ENCODE assay signal across 19 cellular contexts in genomic region chr10:34049469-34049868, GRCh38.
DNase-seq lines count a peak whose midpoint lies in the region; ATAC-seq and TF ChIP-seq lines count a peak whose summit lies in the region.
"Had no signal": no experiment of that assay in that cellular context is flagged by ENCODE, and none has a peak within 500 bp of the region (broad histone marks: within the 10 kb centered on the region; RNA-seq: fewer than 3 reads in every experiment).

No MANE protein-coding gene starts in this region.

- intact Hi-C loops in PC-3 (cut with micrococcal nuclease): no loop called here

- no CpG with 5 or more reads among the region's 3 CpGs for WGBS in neuronal stem cell (ENCODE audit: extremely low coverage in 2 of 2, insufficient read length in 2 of 2, insufficient replicate concordance in 1 of 2), 2 donors
- WGBS in hepatocyte (ENCODE audit: low lambda C conversion rate, missing lambda C conversion rate): 63% methylated on average over 3 of the region's 3 CpGs

- CTCF ChIA-PET in PC-3 (lab: Charles Lee): no interaction called here

- H3K4me3 ChIP-seq in PC-3 (ENCODE audit: low read length): no peak overlapping the region
- H3K4me3 ChIP-seq in neuronal stem cell (ENCODE audit: low read length in 2 of 2): no peak overlapping the region
- H3K4me3 ChIP-seq in hepatocyte: no peak overlapping the region
- H3K4me3 ChIP-seq: SK-N-MC had no signal

- POLR2A ChIA-PET in PC-3 (lab: Charles Lee; ENCODE audit: unreplicated experiment): no interaction called here

- no peaks in the 10 kb centered on the region for H3K79me1 ChIP-seq in neuronal stem cell (ENCODE audit: low read depth, low read length)

- H3K27me3 Mint-ChIP-seq in chondrocyte (ENCODE audit: low read depth): no peaks in the 10 kb centered on the region
- H3K27me3 Mint-ChIP-seq: B cell; CD4-positive, CD25-positive, alpha-beta regulatory T cell had no signal

- no TSS peak for BruUV-seq in PC-3 (replicated peaks; lab: Mats Ljungman, UMichigan)

- H3K36me3 Mint-ChIP-seq in chondrocyte (ENCODE audit: low read depth): peaks cover 3% of the 10 kb centered on the region
- H3K36me3 Mint-ChIP-seq: CD4-positive, CD25-positive, alpha-beta regulatory T cell had no signal

- H2BK5ac ChIP-seq in neuronal stem cell (ENCODE audit: low read length): no peak overlapping the region

- no peak overlapping the region for H2BK12ac ChIP-seq in neuronal stem cell (ENCODE audit: low read length)

- peak overlapping the region; percentile 54 for H3K4me3 Mint-ChIP-seq in chondrocyte (ENCODE audit: unreplicated experiment)
- H3K4me3 Mint-ChIP-seq: B cell; CD4-positive, CD25-positive, alpha-beta regulatory T cell had no signal

- peak overlapping the region; percentile 0; the same call in 1 of the 2 replicates for H3K4me2 ChIP-seq in PC-3 (ENCODE audit: low read length)
- no peak overlapping the region for H3K4me2 ChIP-seq in neuronal stem cell (ENCODE audit: insufficient read depth, low read length, poor library complexity, severe bottlenecking)
- H3K4me2 ChIP-seq in hepatocyte: no peak overlapping the region

- H3K27me3 ChIP-seq in PC-3 (ENCODE audit: low read length) (no peaks in the 10 kb centered on the region), neuronal stem cell (ENCODE audit: control insufficient read depth in 3 of 3, insufficient read depth in 3 of 3, low read depth in 1 of 3, low read length in 3 of 3) (no peaks in the 10 kb centered on the region), hepatocyte (no peaks in the 10 kb centered on the region)

- H3K27ac ChIP-seq in PC-3 (ENCODE audit: low read length) (no peak overlapping the region), neuronal stem cell (replicated peaks; ENCODE audit: low read length) (no peak overlapping the region), hepatocyte (no peak overlapping the region)
- H3K27ac ChIP-seq: SK-N-MC had no signal

- H4K91ac ChIP-seq in neuronal stem cell (ENCODE audit: low read depth, low read length, poor library complexity): no peak overlapping the region

- H3K14ac ChIP-seq in neuronal stem cell (ENCODE audit: low read length): no peak overlapping the region

- H3K4me1 Mint-ChIP-seq in chondrocyte (ENCODE audit: low read depth): peaks cover 15% of the 10 kb centered on the region
- H3K4me1 Mint-ChIP-seq: B cell; CD4-positive, CD25-positive, alpha-beta regulatory T cell had no signal

- peaks cover 13% of the 10 kb centered on the region; the same call in 1 of the 2 replicates for H3K4me1 ChIP-seq in PC-3 (ENCODE audit: insufficient read depth, low read length)
- peaks cover 3 to 8% of the 10 kb centered on the region in 2 donors for H3K4me1 ChIP-seq in neuronal stem cell (ENCODE audit: control insufficient read depth in 2 of 2, insufficient read depth in 1 of 2, low read depth in 1 of 2, low read length in 2 of 2)
- H3K4me1 ChIP-seq in hepatocyte (ENCODE audit: insufficient read depth): peaks cover 3% of the 10 kb centered on the region
- H3K4me1 ChIP-seq: Caco-2 had no signal

- H4K20me1 ChIP-seq in PC-3 (ENCODE audit: low read length) (no peaks in the 10 kb centered on the region), hepatocyte (ENCODE audit: insufficient read depth, poor library complexity, severe bottlenecking) (no peaks in the 10 kb centered on the region)

- no peak overlapping the region for H2AK5ac ChIP-seq in neuronal stem cell (ENCODE audit: low read depth, low read length)

- H2BK120ac ChIP-seq in neuronal stem cell (ENCODE audit: low read depth, low read length): no peak overlapping the region

- DNase-seq in EL (peak; percentile 22), PC-3 (peak; percentile 42), chondrocyte (ENCODE audit: low spot score) (no peak), neuronal stem cell (ENCODE audit: low spot score) (no peak), GOT3 (lab: John Stamatoyannopoulos, UW) (no peak), hepatocyte (ENCODE audit: low spot score) (no peak), KG1 (lab: John Stamatoyannopoulos, UW) (no peak)
- DNase-seq: Caco-2; CD4-positive, CD25-positive, alpha-beta regulatory T cell; DMS153; Kasumi-1; NCI-H1105 treated with DMSO at 0.1 percent for 48 hours; NCI-H1694 treated with DMSO at 0.1 percent for 48 hours; NCI-H226; NCI-H524 treated with DMSO at 0.1 percent for 48 hours; Right ventricle myocardium superior had no signal

- H3K9ac ChIP-seq in PC-3 (ENCODE audit: low read length) (no peak overlapping the region), neuronal stem cell (ENCODE audit: low read depth, low read length, poor library complexity) (no peak overlapping the region)

- no peak overlapping the region for H3K18ac ChIP-seq in neuronal stem cell (ENCODE audit: low read length)

- H3K9me3 ChIP-seq in PC-3 (ENCODE audit: low read length) (no peaks in the 10 kb centered on the region; the same call in 1 of the 2 replicates), neuronal stem cell (replicated peaks in 1 of 2; ENCODE audit: control insufficient read depth in 2 of 2, insufficient read depth in 1 of 2, low read depth in 1 of 2, low read length in 2 of 2) (peaks cover 3 to 5% of the 10 kb centered on the region in 2 donors), hepatocyte (ENCODE audit: low read depth) (no peaks in the 10 kb centered on the region)
- H3K9me3 ChIP-seq: Caco-2 had no signal

- H3F3A ChIP-seq in PC-3 (ENCODE audit: low read length, unreplicated experiment): no peaks in the 10 kb centered on the region

- H3K79me2 ChIP-seq in PC-3 (ENCODE audit: low read length): no peaks in the 10 kb centered on the region
- H3K79me2 ChIP-seq in hepatocyte: no peaks in the 10 kb centered on the region

- ATAC-seq in PC-3 (peak; percentile 18; the same call in 1 of the 2 replicates), HG03469 (IDR thresholded peaks at IDR 0.05; ENCODE audit: unreplicated experiment) (no peak)

- H3K23ac ChIP-seq in neuronal stem cell (ENCODE audit: low read depth, low read length, poor library complexity): no peak overlapping the region

- no peak overlapping the region for H4K8ac ChIP-seq in neuronal stem cell (ENCODE audit: low read depth, low read length)

- peak overlapping the region; percentile 71 for H3K27ac Mint-ChIP-seq in chondrocyte (ENCODE audit: unreplicated experiment)
- H3K27ac Mint-ChIP-seq: B cell had no signal

- no peak overlapping the region for H3K4ac ChIP-seq in neuronal stem cell (ENCODE audit: low read length)

- H3K9me3 Mint-ChIP-seq in chondrocyte (ENCODE audit: low read depth): peaks cover 4% of the 10 kb centered on the region

- H2AFZ ChIP-seq in PC-3 (ENCODE audit: low read length) (peak overlapping the region; percentile 2; the same call in 1 of the 2 replicates), neuronal stem cell (ENCODE audit: low read length) (peak overlapping the region; percentile 37), hepatocyte (no peak overlapping the region)

- no peak overlapping the region for H2BK15ac ChIP-seq in neuronal stem cell (ENCODE audit: low read length)

- H3K36me3 ChIP-seq in PC-3 (ENCODE audit: low read depth, low read length) (no peaks in the 10 kb centered on the region), neuronal stem cell (replicated peaks in 1 of 2; ENCODE audit: control insufficient read depth in 2 of 2, insufficient read depth in 2 of 2, low read length in 2 of 2) (no peaks in the 10 kb centered on the region), hepatocyte (replicated peaks; ENCODE audit: insufficient read depth, low read depth) (no peaks in the 10 kb centered on the region)

- TF ChIP-seq CTCF in PC-3 (conservative IDR thresholded peaks at IDR 0.05; ENCODE audit: low read depth, low read length) (no peak), chondrocyte (IDR thresholded peaks at IDR 0.05) (no peak), hepatocyte (IDR thresholded peaks at IDR 0.05; ENCODE audit: poor library complexity) (no peak)

- no peaks in the 10 kb centered on the region for H3K9me2 ChIP-seq in PC-3 (replicated peaks; ENCODE audit: low read length)
- H3K9me2 ChIP-seq in hepatocyte (replicated peaks; ENCODE audit: insufficient read depth): no peaks in the 10 kb centered on the region

Comparison
In these comparisons a context has a peak if more than half of its experiments do, and no peak if none do; other contexts are left out.
1. DNase-seq: peak in EL (single experiment) and PC-3 (single experiment); none in chondrocyte (single experiment), neuronal stem cell (single experiment), GOT3 (single experiment), hepatocyte (single experiment) and KG1 (single experiment).